1 cellular context compared by ENCODE assay signal in genomic region chr9:97921959-97922905, GRCh38.
TF ChIP-seq lines count a peak whose summit lies in the region.

TSS of gene TRMO (minus strand) at chr9:97922500. CDS start at chr9:97922493, 7 bp downstream.

TF ChIP-seq in A549, 52 proteins besides CTCF, POLR2A, EP300 and RAD21 (continued from another document):
- TF ChIP-seq RARB (CRISPR knock-in tag; IDR thresholded peaks at IDR 0.05): 0 out of 2 replicates have a peak, but pooled peaks have one; percentile 47
- TF ChIP-seq MAZ (IDR thresholded peaks at IDR 0.05; ENCODE audit: borderline replicate concordance, low read depth, low read length): no peak
- TF ChIP-seq NFE2L2 (conservative IDR thresholded peaks at IDR 0.05; ENCODE audit: low read length): no peak
- no peak for TF ChIP-seq HDAC2 (IDR thresholded peaks at IDR 0.05)
- TF ChIP-seq HOXB5 (CRISPR knock-in tag; IDR thresholded peaks at IDR 0.05): peak; percentile 28; the same call in 1 of the 2 replicates
- TF ChIP-seq POLR2AphosphoS2 (conservative IDR thresholded peaks at IDR 0.05; ENCODE audit: low read length): no peak
- TF ChIP-seq E2F6 (IDR thresholded peaks at IDR 0.05; ENCODE audit: borderline replicate concordance, low read depth): peak; percentile 90; the same call in 1 of the 2 replicates
- TF ChIP-seq HEYL (CRISPR knock-in tag; IDR thresholded peaks at IDR 0.05): no peak
- TF ChIP-seq ZFP36 (IDR thresholded peaks at IDR 0.05; ENCODE audit: borderline replicate concordance, partially characterized antibody): no peak
- no peak for TF ChIP-seq ELK1 (IDR thresholded peaks at IDR 0.05; ENCODE audit: low read depth, low read length)
- peak; percentile 76; the same call in 1 of the 3 replicates for TF ChIP-seq BCL3 (IDR thresholded peaks at IDR 0.05)
- peak; percentile 100 for TF ChIP-seq USF2 (IDR thresholded peaks at IDR 0.05)
- peak; percentile 77; the same call in 1 of the 2 replicates for TF ChIP-seq HOXA7 (CRISPR knock-in tag; IDR thresholded peaks at IDR 0.05)
- 0 out of 2 replicates have a peak, but pooled peaks have one; percentile 9 for TF ChIP-seq EHF (CRISPR knock-in tag; IDR thresholded peaks at IDR 0.05)
- TF ChIP-seq SMC3 (IDR thresholded peaks at IDR 0.05): peak; percentile 9; the same call in 1 of the 3 replicates
- TF ChIP-seq KDM5A (IDR thresholded peaks at IDR 0.05): peak; percentile 79
- no peak for TF ChIP-seq CHD2 (IDR thresholded peaks at IDR 0.05; ENCODE audit: low read length, partially characterized antibody)
- no peak for TF ChIP-seq MAFK (IDR thresholded peaks at IDR 0.05; ENCODE audit: partially characterized antibody)
- no peak for TF ChIP-seq HES2 (IDR thresholded peaks at IDR 0.05)
- TF ChIP-seq HOXB13 (CRISPR knock-in tag; IDR thresholded peaks at IDR 0.05; ENCODE audit: low read depth): peak; percentile 53; the same call in 1 of the 2 replicates
- TF ChIP-seq ZC3H11A (IDR thresholded peaks at IDR 0.05): no peak
- no peak for TF ChIP-seq RCOR1 (IDR thresholded peaks at IDR 0.05; ENCODE audit: low read depth, low read length)
- peak; percentile 69 for TF ChIP-seq GATA3 (IDR thresholded peaks at IDR 0.05; ENCODE audit: borderline replicate concordance)
- no peak for TF ChIP-seq EHMT2 (IDR thresholded peaks at IDR 0.05; ENCODE audit: low read depth)
